20 cellular contexts compared by ENCODE assay signal in genomic region chr12:56411781-56412639, GRCh38. TPM values are rescaled to one million over a fixed set of nuclear protein-coding genes. Genes with fewer than 3 reads are reported as not detected.
DNase-seq lines count a peak whose midpoint lies in the region; FAIRE-seq and TF ChIP-seq lines count a peak whose summit lies in the region.
"Had no signal": no experiment of that assay in that cellular context is flagged by ENCODE, and none has a peak within 500 bp of the region (broad histone marks: within the 10 kb centered on the region; RNA-seq: fewer than 3 reads in every experiment).

No MANE protein-coding gene starts in this region.

- H3K4me3 ChIP-seq in BE2C (ENCODE audit: low read depth, low read length) (no peak overlapping the region), choroid plexus epithelial cell (ENCODE audit: low read depth, low read length) (no peak overlapping the region)
- H3K4me3 ChIP-seq: SK-N-MC had no signal

- H3K4me3 Mint-ChIP-seq in activated CD4-positive, alpha-beta memory T cell treated with anti-CD3 and anti-CD28 coated beads, Interleukin-2, amount 10 ng/mL, durations not matched to agents 7 days and 5 days = no peak overlapping the region
- H3K4me3 Mint-ChIP-seq: CD8-positive, alpha-beta T cell; H9 had no signal

- CTCF ChIA-PET in activated CD4-positive, alpha-beta memory T cell treated with anti-CD3 and anti-CD28 coated beads, Interleukin-2, amount 10 ng/mL, durations not matched to agents 7 days and 5 days (lab: Charles Lee) = no interaction called here

- no peaks in the 10 kb centered on the region for H3K9me3 Mint-ChIP-seq in activated CD4-positive, alpha-beta memory T cell treated with anti-CD3 and anti-CD28 coated beads, Interleukin-2, amount 10 ng/mL, durations not matched to agents 7 days and 5 days
- H3K9me3 Mint-ChIP-seq: CD8-positive, alpha-beta T cell; H9 had no signal

- no peaks in the 10 kb centered on the region for H3K4me1 ChIP-seq in BE2C

- no peak overlapping the region for H3K27ac Mint-ChIP-seq in activated CD4-positive, alpha-beta memory T cell treated with anti-CD3 and anti-CD28 coated beads, Interleukin-2, amount 10 ng/mL, durations not matched to agents 7 days and 5 days
- H3K27ac Mint-ChIP-seq: CD8-positive, alpha-beta T cell; H9 had no signal

- POLR2A ChIA-PET in activated CD4-positive, alpha-beta memory T cell treated with anti-CD3 and anti-CD28 coated beads, Interleukin-2, amount 10 ng/mL, durations not matched to agents 7 days and 5 days (lab: Charles Lee) = no interaction called here

- in situ Hi-C loops in GM13976 (cut with MboI; ENCODE audit: low sequenced_read_pairs, unreplicated experiment) = no loop called here

- FAIRE-seq in urothelium cell line (lab: Jason Lieb, UNC) = no peak

- H3K36me3 ChIP-seq in BE2C = no peaks in the 10 kb centered on the region

- no peaks in the 10 kb centered on the region for H3K4me1 Mint-ChIP-seq in activated CD4-positive, alpha-beta memory T cell treated with anti-CD3 and anti-CD28 coated beads, Interleukin-2, amount 10 ng/mL, durations not matched to agents 7 days and 5 days

- H3K27me3 Mint-ChIP-seq in activated CD4-positive, alpha-beta memory T cell treated with anti-CD3 and anti-CD28 coated beads, Interleukin-2, amount 10 ng/mL, durations not matched to agents 7 days and 5 days = no peaks in the 10 kb centered on the region

- TF ChIP-seq CTCF in BE2C (IDR thresholded peaks at IDR 0.05; ENCODE audit: low read depth, low read length) (no peak), GM13976 (IDR thresholded peaks at IDR 0.05; ENCODE audit: borderline replicate concordance, control extremely low read depth, extremely low read depth, insufficient read depth, missing control alignments) (no peak), choroid plexus epithelial cell (conservative IDR thresholded peaks at IDR 0.05; ENCODE audit: low read depth, low read length) (no peak)

- H3K27me3 ChIP-seq in BE2C = no peaks in the 10 kb centered on the region

- H3K36me3 Mint-ChIP-seq in activated CD4-positive, alpha-beta memory T cell treated with anti-CD3 and anti-CD28 coated beads, Interleukin-2, amount 10 ng/mL, durations not matched to agents 7 days and 5 days (ENCODE audit: low read depth) = peaks cover 17% of the 10 kb centered on the region
- H3K36me3 Mint-ChIP-seq: CD8-positive, alpha-beta T cell had no signal

- peak; percentile 20 for DNase-seq in BE2C
- DNase-seq in GM13976 (ENCODE audit: low spot score) = peak; percentile 7
- peak; percentile 4 for DNase-seq in choroid plexus epithelial cell (ENCODE audit: low read depth)
- peak; percentile 62 for DNase-seq in islet precursor cell
- DNase-seq in HT-29 (ENCODE audit: low spot score) = no peak
- DNase-seq in urothelium cell line (ENCODE audit: low spot score) = no peak
- DNase-seq in activated CD4-positive, alpha-beta memory T cell treated with anti-CD3 and anti-CD28 coated beads, Interleukin-2, amount 10 ng/mL, durations not matched to agents 7 days and 5 days = no peak
- DNase-seq: CD8-positive, alpha-beta T cell; H9; IMR-90; NCI-H1436; NCI-H2029 treated with DMSO at 0.1 percent for 48 hours; NCI-H526; NK-92 treated with Interleukin-12 subunit alpha and Interleukin-12 subunit beta, amount 100 ng/mL, for 24 hours; OCI-M1 had no signal

- H3K9me3 ChIP-seq in BE2C = no peaks in the 10 kb centered on the region

RNA-seq across cellular contexts. Expression of gene TIMELESS, which starts 37.2 kb away (rescaled TPM):
- 5.6 TPM for polyA plus RNA-seq in BE2C (2012; ENCODE audit: insufficient read depth, insufficient read length, low read depth)
- total RNA-seq in HT-29 (2014; rRNA removed; shearing (Covaris generic)) = 19.7 and 21.8 TPM in 2 replicates
- total RNA-seq in activated CD4-positive, alpha-beta memory T cell treated with anti-CD3 and anti-CD28 coated beads, Interleukin-2, amount 10 ng/mL, durations not matched to agents 7 days and 5 days = 10 to 100 TPM; 44.1 to 45.6 TPM

RNA-seq across cellular contexts. Expression of gene MIP, which starts 42.4 kb away (rescaled TPM):
- polyA plus RNA-seq in BE2C (2012; ENCODE audit: insufficient read depth, insufficient read length, low read depth) = not detected
- total RNA-seq in HT-29 (2014; rRNA removed; shearing (Covaris generic)) = 0.15 and 0.26 TPM in 2 replicates
- not detected for total RNA-seq in activated CD4-positive, alpha-beta memory T cell treated with anti-CD3 and anti-CD28 coated beads, Interleukin-2, amount 10 ng/mL, durations not matched to agents 7 days and 5 days
- total RNA-seq: CD8-positive, alpha-beta T cell; Daoy; IMR-90; LHCN-M2 had no signal
- polyA plus RNA-seq: AG04450, IMR-90 had no signal

RNA-seq across cellular contexts. Expression of gene APOF, which starts 49.4 kb away (rescaled TPM):
- polyA plus RNA-seq in BE2C (2012; ENCODE audit: insufficient read depth, insufficient read length, low read depth) = not detected
- not detected in 2 replicates for total RNA-seq in HT-29 (2014; rRNA removed; shearing (Covaris generic))
- not detected for total RNA-seq in activated CD4-positive, alpha-beta memory T cell treated with anti-CD3 and anti-CD28 coated beads, Interleukin-2, amount 10 ng/mL, durations not matched to agents 7 days and 5 days
- total RNA-seq: CD8-positive, alpha-beta T cell; H9; IMR-90; LHCN-M2 had no signal
- polyA plus RNA-seq: AG04450, BJ, IMR-90 had no signal

RNA-seq across cellular contexts. Expression of gene STAT2, which starts 52.1 kb away (rescaled TPM):
- 7.3 TPM for polyA plus RNA-seq in BE2C (2012; ENCODE audit: insufficient read depth, insufficient read length, low read depth)
- total RNA-seq in HT-29 (2014; rRNA removed; shearing (Covaris generic)) = 23.4 and 30.6 TPM in 2 replicates
- 100 to 1,000 TPM; 298 to 304 TPM for total RNA-seq in activated CD4-positive, alpha-beta memory T cell treated with anti-CD3 and anti-CD28 coated beads, Interleukin-2, amount 10 ng/mL, durations not matched to agents 7 days and 5 days

RNA-seq across cellular contexts. Expression of gene SPRYD4, which starts 56.4 kb away (rescaled TPM):
- 3.3 TPM for polyA plus RNA-seq in BE2C (2012; ENCODE audit: insufficient read depth, insufficient read length, low read depth)
- total RNA-seq in HT-29 (2014; rRNA removed; shearing (Covaris generic)) = 4.4 and 4.5 TPM in 2 replicates
- total RNA-seq in activated CD4-positive, alpha-beta memory T cell treated with anti-CD3 and anti-CD28 coated beads, Interleukin-2, amount 10 ng/mL, durations not matched to agents 7 days and 5 days = 1 to 10 TPM; 2.9 to 3.1 TPM

Comparison
In these comparisons a context has a peak if more than half of its experiments do, and no peak if none do; other contexts are left out.
1. DNase-seq: peak in BE2C (single experiment), GM13976 (single experiment), choroid plexus epithelial cell (single experiment) and islet precursor cell (single experiment); none in HT-29 (single experiment), urothelium cell line (single experiment) and activated CD4-positive, alpha-beta memory T cell treated with anti-CD3 and anti-CD28 coated beads, Interleukin-2, amount 10 ng/mL, durations not matched to agents 7 days and 5 days (single experiment).